In the genomic region with DNA sequence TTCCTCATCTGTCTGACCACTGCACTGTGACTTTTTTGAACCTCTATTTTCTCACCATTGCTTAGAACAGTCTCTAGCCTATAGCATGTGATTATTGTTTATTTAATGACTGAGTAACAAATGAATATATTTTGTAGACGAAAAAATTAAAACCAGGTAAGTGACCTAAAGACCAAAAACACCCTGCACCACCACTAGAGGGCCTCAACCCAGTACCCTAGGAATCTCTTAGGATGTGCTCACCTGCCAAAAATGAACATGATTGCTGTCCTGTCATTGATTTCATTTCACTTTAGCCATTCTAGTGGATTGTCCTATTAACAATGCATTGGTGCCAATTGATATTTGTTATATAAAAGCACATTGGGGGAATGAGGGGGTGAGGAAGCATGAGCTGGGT, we compare ENCODE assay signal across 11 cellular contexts.
DNase-seq lines count a peak whose midpoint lies in the region; TF ChIP-seq lines count a peak whose summit lies in the region.
"Had no signal": no experiment of that assay in that cellular context is flagged by ENCODE, and none has a peak within 500 bp of the region (broad histone marks: within the 10 kb centered on the region; RNA-seq: fewer than 3 reads in every experiment).

No MANE protein-coding gene starts in this region.

- no peak overlapping the region for H3K23ac ChIP-seq in mesendoderm (ENCODE audit: low read length)

- H3K36me3 ChIP-seq in BJ (ENCODE audit: control insufficient read depth, insufficient read depth, low read length), result no peaks in the 10 kb centered on the region
- H3K36me3 ChIP-seq in SU-DHL-6 (ENCODE audit: low read length), result no peaks in the 10 kb centered on the region
- H3K36me3 ChIP-seq in kidney epithelial cell (ENCODE audit: control insufficient read depth, insufficient read depth, low read length), result no peaks in the 10 kb centered on the region
- no peaks in the 10 kb centered on the region for H3K36me3 ChIP-seq in mesendoderm (ENCODE audit: control insufficient read depth, insufficient read depth, low read length)

- CTCF ChIA-PET in BJ (lab: Yijun Ruan, JAX), result interaction anchor here (0.6 to 1.8 kb wide), 6 partner anchors 13 to 922 kb away, joined by 3 to 4 read pairs (median 3); no protein-coding TSS in a partner anchor

- TF ChIP-seq CTCF in BJ (IDR thresholded peaks at IDR 0.05; ENCODE audit: insufficient read depth, low read depth, low read length), result peak; percentile 49
- TF ChIP-seq CTCF in GM12873 (IDR thresholded peaks at IDR 0.05; ENCODE audit: insufficient read depth, low read depth, low read length, missing control alignments), result peak; percentile 64
- TF ChIP-seq CTCF in SU-DHL-6 (IDR thresholded peaks at IDR 0.05; ENCODE audit: insufficient read depth, low read length, poor library complexity, severe bottlenecking), result peak; percentile 59
- TF ChIP-seq CTCF in kidney epithelial cell (IDR thresholded peaks at IDR 0.05; ENCODE audit: insufficient read depth, low read length, poor library complexity, severe bottlenecking), result peak; percentile 38

- no peak overlapping the region for H2BK120ac ChIP-seq in mesendoderm (ENCODE audit: low read depth, low read length)

- no peak overlapping the region for H3K27ac ChIP-seq in SU-DHL-6 (ENCODE audit: low read depth, low read length)
- no peak overlapping the region for H3K27ac ChIP-seq in mesendoderm (ENCODE audit: low read depth, low read length)

- no peak overlapping the region for H4K5ac ChIP-seq in mesendoderm (ENCODE audit: low read length)

- POLR2A ChIA-PET in BJ (lab: Charles Lee), result no interaction called here

- H3K9me2 ChIP-seq in SU-DHL-6 (replicated peaks; ENCODE audit: insufficient read depth, low read length), result no peaks in the 10 kb centered on the region

- H3K4me2 ChIP-seq in SU-DHL-6 (ENCODE audit: low read depth, low read length, poor library complexity, severe bottlenecking) (no peak overlapping the region), mesendoderm (ENCODE audit: low read length) (no peak overlapping the region)

- no peak overlapping the region for H2AK5ac ChIP-seq in mesendoderm (ENCODE audit: low read length)

- H4K20me1 ChIP-seq in SU-DHL-6 (ENCODE audit: low read depth, low read length), result no peaks in the 10 kb centered on the region

- H3K4me1 ChIP-seq in mesendoderm (ENCODE audit: control insufficient read depth, low read depth, low read length), result no peaks in the 10 kb centered on the region

- no peak overlapping the region for H3K4me3 ChIP-seq in BJ (ENCODE audit: low read depth, low read length)
- no peak overlapping the region for H3K4me3 ChIP-seq in SU-DHL-6 (ENCODE audit: insufficient read depth, low read length, poor library complexity, severe bottlenecking)
- no peak overlapping the region for H3K4me3 ChIP-seq in kidney epithelial cell (ENCODE audit: low read depth, low read length)
- H3K4me3 ChIP-seq in mesendoderm (ENCODE audit: low read length), result no peak overlapping the region

- H2AFZ ChIP-seq in SU-DHL-6 (ENCODE audit: low read depth, low read length, severe bottlenecking), result no peak overlapping the region

- H3K79me2 ChIP-seq in SU-DHL-6 (ENCODE audit: insufficient read depth, low read length) (no peaks in the 10 kb centered on the region), mesendoderm (ENCODE audit: control insufficient read depth, insufficient read depth, low read length) (no peaks in the 10 kb centered on the region)

- no CpG with 5 or more reads among the region's 1 CpG for WGBS in mesendoderm (ENCODE audit: extremely low coverage, insufficient coverage, low lambda C conversion rate)

- no peak overlapping the region for H2BK15ac ChIP-seq in mesendoderm (replicated peaks; ENCODE audit: low read depth)

- no peaks in the 10 kb centered on the region for H3F3A ChIP-seq in SU-DHL-6 (ENCODE audit: insufficient read depth)

- no peak overlapping the region for H3K18ac ChIP-seq in mesendoderm (ENCODE audit: low read length)

- no peaks in the 10 kb centered on the region for H3K9me3 ChIP-seq in SU-DHL-6 (ENCODE audit: insufficient read depth, low read length)

- H3K9ac ChIP-seq in SU-DHL-6 (ENCODE audit: low read length) (no peak overlapping the region), mesendoderm (ENCODE audit: low read length) (no peak overlapping the region)

- H3K4ac ChIP-seq in mesendoderm (ENCODE audit: low read depth, low read length), result no peak overlapping the region

- H2BK5ac ChIP-seq in mesendoderm (ENCODE audit: low read length), result no peak overlapping the region

- H3K79me1 ChIP-seq in mesendoderm (ENCODE audit: low read length), result no peaks in the 10 kb centered on the region

- DNase-seq in BJ (ENCODE audit: low read depth) (no peak), kidney epithelial cell (ENCODE audit: low read depth) (no peak), mesendoderm (no peak), NCI-H187 treated with DMSO at 0.1 percent for 48 hours (lab: John Stamatoyannopoulos, UW) (no peak), NCI-H1417 treated with DMSO at 0.1 percent for 48 hours (lab: John Stamatoyannopoulos, UW) (no peak), COLO668 (lab: John Stamatoyannopoulos, UW; ENCODE audit: unreplicated experiment) (no peak)
- DNase-seq: activated naive CD4-positive, alpha-beta T cell; natural killer cell; NCI-H446 had no signal

- H3K27me3 ChIP-seq in BJ (ENCODE audit: control insufficient read depth, insufficient read depth, low read length) (no peaks in the 10 kb centered on the region), SU-DHL-6 (ENCODE audit: low read length) (no peaks in the 10 kb centered on the region), kidney epithelial cell (ENCODE audit: control insufficient read depth, insufficient read depth, low read length) (no peaks in the 10 kb centered on the region), mesendoderm (ENCODE audit: insufficient read depth, low read length, poor library complexity) (no peaks in the 10 kb centered on the region)

- H3K56ac ChIP-seq in mesendoderm (ENCODE audit: low read length), result no peak overlapping the region

- H4K8ac ChIP-seq in mesendoderm (ENCODE audit: low read depth, low read length), result no peak overlapping the region
